8 cellular contexts compared by ENCODE assay signal in the genomic region with DNA sequence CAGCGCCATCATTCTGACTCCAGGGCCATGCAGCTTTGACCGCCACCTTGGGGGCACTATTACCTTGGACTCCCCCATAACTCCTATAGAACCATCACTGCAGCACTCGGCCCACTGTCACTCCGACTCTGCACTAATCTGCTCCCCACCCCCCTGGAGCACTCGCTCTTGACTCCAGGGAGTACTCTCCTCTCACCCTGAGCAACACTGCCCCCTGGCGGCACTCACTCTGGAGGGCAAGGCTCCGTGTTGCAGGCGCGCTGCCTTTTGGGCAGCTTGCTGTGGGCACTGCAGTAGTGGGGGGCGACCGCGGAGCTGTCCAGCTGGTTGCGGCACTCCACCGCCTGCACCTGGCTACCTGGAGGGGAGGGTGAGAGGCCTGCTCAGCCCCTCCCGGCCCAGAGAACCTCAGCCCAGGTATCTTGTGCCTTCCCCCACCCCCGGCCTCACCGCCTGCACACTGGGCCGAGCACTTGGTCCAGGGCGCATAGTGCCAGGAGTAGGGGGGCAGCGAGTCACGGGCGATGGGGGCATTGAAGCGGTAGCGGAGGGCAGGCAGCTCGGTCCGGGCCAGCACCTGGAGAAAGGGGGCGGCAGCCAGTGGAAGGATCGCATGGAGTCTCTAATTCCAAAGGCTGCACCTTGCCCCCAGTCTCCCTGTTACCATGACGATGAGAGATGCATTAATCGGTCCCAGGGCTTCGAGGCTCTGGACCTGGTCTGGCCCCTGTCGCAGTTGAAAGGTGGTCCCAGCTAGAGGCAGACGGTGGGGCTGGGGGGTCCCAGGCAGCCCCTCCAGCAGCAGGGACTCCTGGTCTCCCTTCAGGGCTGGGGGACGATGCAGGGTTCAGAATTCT. TPM values are rescaled to one million over a fixed set of nuclear protein-coding genes. Genes with fewer than 3 reads are reported as not detected.
A peak's percentile ranks its signal among the peaks of the same experiment; 100 is the strongest.
DNase-seq lines count a peak whose midpoint lies in the region; ATAC-seq and TF ChIP-seq lines count a peak whose summit lies in the region.

No MANE protein-coding gene starts in this region.

- no peak overlapping the region for H3K4me2 ChIP-seq in OCI-LY7 (ENCODE audit: low read length)

- no peak overlapping the region for H3K4me3 Mint-ChIP-seq in stimulated activated effector memory CD8-positive, alpha-beta T cell treated with anti-CD3 and anti-CD28 coated beads, Interleukin-12 subunit alpha, Interleukin-12 subunit beta, amount 100 ng/mL, for 72 hours

- no peaks in the 10 kb centered on the region for H3K36me3 Mint-ChIP-seq in stimulated activated effector memory CD8-positive, alpha-beta T cell treated with anti-CD3 and anti-CD28 coated beads, Interleukin-12 subunit alpha, Interleukin-12 subunit beta, amount 100 ng/mL, for 72 hours

- intact Hi-C loops in OCI-LY7 (cut with micrococcal nuclease; ENCODE audit: unreplicated experiment) (no loop called here), left ventricle myocardium superior (cut with micrococcal nuclease) (no loop called here)

- peak; percentile 63 for DNase-seq in NCI-H82 (lab: John Stamatoyannopoulos, UW)
- no peak for DNase-seq in NCI-H82 treated with DMSO at 0.1 percent for 48 hours (lab: John Stamatoyannopoulos, UW; ENCODE audit: unreplicated experiment)
- DNase-seq in OCI-LY7 (ENCODE audit: low spot score): peak; percentile 47
- peak; percentile 47 for DNase-seq in activated T-helper 9 cell treated with anti-CD3 and anti-CD28 coated beads, Interleukin-2, amount 50 U/mL, for 16 hours (ENCODE audit: low read depth)
- peak; percentile 71 for DNase-seq in left ventricle myocardium superior
- DNase-seq in stimulated activated effector memory CD8-positive, alpha-beta T cell treated with anti-CD3 and anti-CD28 coated beads, Interleukin-12 subunit alpha, Interleukin-12 subunit beta, amount 100 ng/mL, for 72 hours (ENCODE audit: low spot score in 2 of 2): peak; percentile 66 to 87
- no peak for DNase-seq in GOT3 (lab: John Stamatoyannopoulos, UW)

- no peaks in the 10 kb centered on the region for H4K20me1 ChIP-seq in OCI-LY7 (ENCODE audit: insufficient read depth, low read length)

- H3K27ac ChIP-seq in OCI-LY7 (ENCODE audit: low read depth, low read length, poor library complexity, severe bottlenecking): no peak overlapping the region

- no peak overlapping the region for H3K4me3 ChIP-seq in OCI-LY7 (ENCODE audit: low read depth, low read length, poor library complexity, severe bottlenecking)

- CTCF ChIA-PET in OCI-LY7 (lab: Charles Lee; ENCODE audit: unreplicated experiment): interaction anchor here (0.6 to 1.4 kb wide), 2 partner anchors 8 to 633 kb away, joined by 3 to 6 read pairs; no protein-coding TSS in a partner anchor

- peak; percentile 81 for TF ChIP-seq CTCF in OCI-LY7 (conservative IDR thresholded peaks at IDR 0.05; ENCODE audit: low read length)

- BruUV-seq in OCI-LY7 (replicated peaks; lab: Mats Ljungman, UMichigan): no TSS peak

- H3K9me3 Mint-ChIP-seq in stimulated activated effector memory CD8-positive, alpha-beta T cell treated with anti-CD3 and anti-CD28 coated beads, Interleukin-12 subunit alpha, Interleukin-12 subunit beta, amount 100 ng/mL, for 72 hours: no peaks in the 10 kb centered on the region

- ATAC-seq in left ventricle myocardium superior: peak; percentile 55
- peak; percentile 72 for ATAC-seq in stimulated activated effector memory CD8-positive, alpha-beta T cell treated with anti-CD3 and anti-CD28 coated beads, Interleukin-12 subunit alpha, Interleukin-12 subunit beta, amount 100 ng/mL, for 72 hours
- ATAC-seq in GM18517 (IDR thresholded peaks at IDR 0.05; ENCODE audit: unreplicated experiment): no peak

- POLR2A ChIA-PET in OCI-LY7 (lab: Charles Lee): no interaction called here

- no peak overlapping the region for H2AFZ ChIP-seq in OCI-LY7 (ENCODE audit: low read length)

- no peak overlapping the region for H3K27ac Mint-ChIP-seq in stimulated activated effector memory CD8-positive, alpha-beta T cell treated with anti-CD3 and anti-CD28 coated beads, Interleukin-12 subunit alpha, Interleukin-12 subunit beta, amount 100 ng/mL, for 72 hours

- no peaks in the 10 kb centered on the region for H3K79me2 ChIP-seq in OCI-LY7 (ENCODE audit: insufficient read depth, low read depth, low read length)

- H3K4me1 Mint-ChIP-seq in stimulated activated effector memory CD8-positive, alpha-beta T cell treated with anti-CD3 and anti-CD28 coated beads, Interleukin-12 subunit alpha, Interleukin-12 subunit beta, amount 100 ng/mL, for 72 hours: no peaks in the 10 kb centered on the region

- H3K4me1 ChIP-seq in OCI-LY7 (ENCODE audit: insufficient read depth, low read length, poor library complexity, severe bottlenecking): no peaks in the 10 kb centered on the region

- no peaks in the 10 kb centered on the region for H3K36me3 ChIP-seq in OCI-LY7 (ENCODE audit: insufficient read depth, low read length)

- H3K9me2 ChIP-seq in OCI-LY7 (ENCODE audit: insufficient read depth, low read length): no peaks in the 10 kb centered on the region

- H3K9me3 ChIP-seq in OCI-LY7 (ENCODE audit: low read length): no peaks in the 10 kb centered on the region

RNA-seq across cellular contexts. Expression of a gene that starts 8.9 kb away (rescaled TPM):
- 5.1 and 8.8 TPM in 2 replicates for total RNA-seq in OCI-LY7 (2014; rRNA removed; shearing (Covaris generic))
- 14.9 and 18.4 TPM in 2 replicates for total RNA-seq in OCI-LY7 (2022)
- 8.0 TPM for total RNA-seq in left ventricle myocardium superior

RNA-seq across cellular contexts. Expression of a gene that starts 24.4 kb away (rescaled TPM):
- total RNA-seq in OCI-LY7 (2014; rRNA removed; shearing (Covaris generic)): not detected in 2 replicates
- total RNA-seq in OCI-LY7 (2022) (not detected in 2 replicates), left ventricle myocardium superior (10.0 TPM)

RNA-seq across cellular contexts. Expression of a gene that starts 44.3 kb away (rescaled TPM):
- total RNA-seq in OCI-LY7 (2014; rRNA removed; shearing (Covaris generic)): not detected in 2 replicates
- total RNA-seq in OCI-LY7 (2022) (not detected in 2 replicates), left ventricle myocardium superior (not detected)

Comparison
In these comparisons a context has a peak if more than half of its experiments do, and no peak if none do; other contexts are left out.
1. DNase-seq: peak in NCI-H82 (single experiment), OCI-LY7 (single experiment), activated T-helper 9 cell treated with anti-CD3 and anti-CD28 coated beads, Interleukin-2, amount 50 U/mL, for 16 hours (single experiment), left ventricle myocardium superior (single experiment) and stimulated activated effector memory CD8-positive, alpha-beta T cell treated with anti-CD3 and anti-CD28 coated beads, Interleukin-12 subunit alpha, Interleukin-12 subunit beta, amount 100 ng/mL, for 72 hours (2 of 2); none in NCI-H82 treated with DMSO at 0.1 percent for 48 hours (single experiment) and GOT3 (single experiment).
2. RNA of a gene that starts 24.4 kb away (total RNA-seq): 10.0 TPM in left ventricle myocardium superior (single experiment); not detected in OCI-LY7; every median in the first group is over 10 times any median in the second.